12 cellular contexts compared by ENCODE assay signal in the genomic region with DNA sequence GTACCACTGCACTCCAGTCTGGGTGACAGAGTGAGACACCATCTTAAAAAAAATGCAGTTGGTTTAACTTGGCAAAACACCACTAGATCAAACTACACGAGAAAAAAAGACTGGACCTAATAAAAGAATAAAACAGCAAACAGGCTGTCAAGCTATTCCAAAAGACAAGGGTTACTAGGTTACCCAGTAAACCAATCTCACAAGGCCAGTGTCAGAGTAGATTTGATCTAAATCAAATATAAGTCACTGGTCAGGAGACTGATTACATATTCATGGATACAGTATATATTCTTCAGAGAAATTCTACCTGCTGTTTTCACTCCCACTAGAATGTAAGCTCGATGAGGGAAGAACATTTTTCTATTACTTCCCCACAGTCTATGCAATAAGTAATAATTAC. TPM values are rescaled to one million over a fixed set of nuclear protein-coding genes. Genes with fewer than 3 reads are reported as not detected.
A peak's percentile ranks its signal among the peaks of the same experiment; 100 is the strongest.
DNase-seq lines count a peak whose midpoint lies in the region; ATAC-seq, FAIRE-seq and TF ChIP-seq lines count a peak whose summit lies in the region.
"Had no signal": no experiment of that assay in that cellular context is flagged by ENCODE, and none has a peak within 500 bp of the region (broad histone marks: within the 10 kb centered on the region; RNA-seq: fewer than 3 reads in every experiment).

No MANE protein-coding gene starts in this region.

- DNase-seq in GM23248 (peak; percentile 7), PC-3 (peak; percentile 65), endothelial cell of umbilical vein (ENCODE audit: low read depth, low spot score) (no peak), osteoblast (ENCODE audit: insufficient read length, low spot score, missing footprints) (no peak), sigmoid colon (no peak), NCI-H2081 (lab: John Stamatoyannopoulos, UW) (no peak)
- DNase-seq: DMS 273 treated with DMSO at 0.1 percent for 48 hours, right cardiac atrium had no signal

- H3K4me3 ChIP-seq in GM23248 (peak overlapping the region; percentile 99), PC-3 (ENCODE audit: low read length) (peak overlapping the region; percentile 77), endothelial cell of umbilical vein (replicated peaks in 1 of 3; ENCODE audit: insufficient read depth in 1 of 3, low read depth in 1 of 3, low read length in 3 of 3) (peak overlapping the region in 1 of 3 experiments; percentile 97), osteoblast (ENCODE audit: insufficient read depth, low read length) (no peak overlapping the region), sigmoid colon (no peak overlapping the region)
- H3K4me3 ChIP-seq: thoracic aorta had no signal

- ATAC-seq in PC-3 (peak; percentile 15), GM18520 (IDR thresholded peaks at IDR 0.05; ENCODE audit: unreplicated experiment) (no peak)
- ATAC-seq: right cardiac atrium, WTC11 had no signal

- H4K20me1 ChIP-seq in GM23248 (ENCODE audit: insufficient read depth) (no peaks in the 10 kb centered on the region; the same call in 1 of the 2 replicates), PC-3 (ENCODE audit: low read length) (peaks cover 34% of the 10 kb centered on the region), endothelial cell of umbilical vein (replicated peaks; ENCODE audit: control insufficient read depth, extremely low read depth, insufficient read depth, low read length) (no peaks in the 10 kb centered on the region), osteoblast (ENCODE audit: insufficient read depth, low read length) (peaks cover 6% of the 10 kb centered on the region)

- TF ChIP-seq EP300 in sigmoid colon (IDR thresholded peaks at IDR 0.05): no peak

- H3K36me3 ChIP-seq in GM23248 (ENCODE audit: low read depth) (peaks cover 16% of the 10 kb centered on the region), PC-3 (ENCODE audit: low read depth, low read length) (peaks cover 29% of the 10 kb centered on the region), endothelial cell of umbilical vein (ENCODE audit: control insufficient read depth in 2 of 2, extremely low read depth in 1 of 2, insufficient read depth in 2 of 2, low read length in 2 of 2) (peaks cover 2 to 4% of the 10 kb centered on the region in 2 experiments), osteoblast (ENCODE audit: insufficient read depth, low read length) (peaks cover 25% of the 10 kb centered on the region), sigmoid colon (peaks cover 0 to 30% (median 11%) of the 10 kb centered on the region in 4 donors)

- peaks cover 35% of the 10 kb centered on the region for H3K4me1 ChIP-seq in GM23248 (ENCODE audit: insufficient read depth)
- peaks cover 32% of the 10 kb centered on the region for H3K4me1 ChIP-seq in PC-3 (ENCODE audit: insufficient read depth, low read length)
- peaks cover 35% of the 10 kb centered on the region for H3K4me1 ChIP-seq in endothelial cell of umbilical vein (ENCODE audit: control insufficient read depth, extremely low read depth, insufficient read depth, low read length)
- peaks cover 27% of the 10 kb centered on the region for H3K4me1 ChIP-seq in osteoblast (ENCODE audit: insufficient read depth, low read length)
- peaks cover 4 to 54% (median 41%) of the 10 kb centered on the region in 4 donors for H3K4me1 ChIP-seq in sigmoid colon

- FAIRE-seq in endothelial cell of umbilical vein (lab: Jason Lieb, UNC): no peak
- FAIRE-seq: bronchial epithelial cell had no signal

- H3F3A ChIP-seq in GM23248 (ENCODE audit: insufficient read depth) (peaks cover 33% of the 10 kb centered on the region), PC-3 (ENCODE audit: low read length, unreplicated experiment) (no peaks in the 10 kb centered on the region)

- no peaks in the 10 kb centered on the region for H3K9me1 ChIP-seq in endothelial cell of umbilical vein (replicated peaks; ENCODE audit: control insufficient read depth, extremely low read depth, insufficient read depth, low read length)

- BruUV-seq in PC-3 (replicated peaks; lab: Mats Ljungman, UMichigan) (no TSS peak), endothelial cell of umbilical vein (replicated peaks; lab: Mats Ljungman, UMichigan) (no TSS peak)

- no peaks in the 10 kb centered on the region for H3K9me3 ChIP-seq in GM23248 (ENCODE audit: low read depth)
- no peaks in the 10 kb centered on the region for H3K9me3 ChIP-seq in PC-3 (ENCODE audit: low read length)
- H3K9me3 ChIP-seq in endothelial cell of umbilical vein (replicated peaks; ENCODE audit: control insufficient read depth, insufficient read depth, low read length): no peaks in the 10 kb centered on the region
- no peaks in the 10 kb centered on the region for H3K9me3 ChIP-seq in osteoblast (ENCODE audit: low read depth, low read length)
- H3K9me3 ChIP-seq in sigmoid colon: no peaks in the 10 kb centered on the region
- H3K9me3 ChIP-seq: thoracic aorta had no signal

- H3K9ac ChIP-seq in GM23248: peak overlapping the region; percentile 97; the same call in 1 of the 2 replicates
- peak overlapping the region; percentile 61 for H3K9ac ChIP-seq in PC-3 (ENCODE audit: low read length)
- no peak overlapping the region for H3K9ac ChIP-seq in endothelial cell of umbilical vein (replicated peaks; ENCODE audit: extremely low read depth, insufficient read depth, low read length)

- H3K27me3 ChIP-seq in GM23248 (replicated peaks; ENCODE audit: insufficient read depth) (no peaks in the 10 kb centered on the region), PC-3 (ENCODE audit: low read length) (no peaks in the 10 kb centered on the region), endothelial cell of umbilical vein (ENCODE audit: control insufficient read depth in 2 of 2, insufficient read depth in 2 of 2, low read length in 2 of 2) (no peaks in the 10 kb centered on the region), osteoblast (ENCODE audit: insufficient read depth, low read length) (no peaks in the 10 kb centered on the region), sigmoid colon (no peaks in the 10 kb centered on the region)

- WGBS in GM23248 (ENCODE audit: low coverage in 1 of 2, low lambda C conversion rate in 2 of 2, missing lambda C conversion rate in 2 of 2), 2 experiments: 46 to 50% methylated on average over 2 of the region's 2 CpGs
- WGBS in sigmoid colon, 2 donors: 11 to 36% methylated on average over 2 of the region's 2 CpGs

- in situ Hi-C loops in GM23248 (cut with MboI): no loop called here

- no peaks in the 10 kb centered on the region for H3K9me2 ChIP-seq in GM23248 (ENCODE audit: insufficient read depth)
- H3K9me2 ChIP-seq in PC-3 (replicated peaks; ENCODE audit: low read length): no peaks in the 10 kb centered on the region

- TF ChIP-seq CTCF in PC-3 (conservative IDR thresholded peaks at IDR 0.05; ENCODE audit: low read depth, low read length): no peak
- TF ChIP-seq CTCF in endothelial cell of umbilical vein (IDR thresholded peaks at IDR 0.05; ENCODE audit: extremely low read depth in 1 of 2, insufficient read depth in 1 of 2, low read depth in 1 of 2, low read length in 2 of 2): no peak
- no peak for TF ChIP-seq CTCF in osteoblast (IDR thresholded peaks at IDR 0.05; ENCODE audit: extremely low read depth, low read depth, low read length)
- TF ChIP-seq CTCF in sigmoid colon (IDR thresholded peaks at IDR 0.05): no peak

- dilution Hi-C loops in endothelial cell of umbilical vein (cut with MboI; ENCODE audit: extremely low pct_ligation_motif_present, low sequenced_read_pairs): no loop called here

- POLR2A ChIA-PET in PC-3 (lab: Charles Lee; ENCODE audit: unreplicated experiment) (interaction anchor here (0.8 kb wide), 1 partner anchor 43 kb away, joined by 4 read pairs; no protein-coding TSS in a partner anchor), endothelial cell of umbilical vein (lab: Charles Lee) (no interaction called here)

- peak overlapping the region; percentile 100 for H3K27ac ChIP-seq in GM23248
- peak overlapping the region; percentile 94 for H3K27ac ChIP-seq in PC-3 (ENCODE audit: low read length)
- no peak overlapping the region for H3K27ac ChIP-seq in endothelial cell of umbilical vein (ENCODE audit: insufficient read depth, low read depth, low read length)
- H3K27ac ChIP-seq in osteoblast (ENCODE audit: low read depth, low read length): no peak overlapping the region
- peak overlapping the region in 2 of 4 donors; percentile 94 to 98 for H3K27ac ChIP-seq in sigmoid colon
- H3K27ac ChIP-seq: thoracic aorta had no signal

- CTCF ChIA-PET in PC-3 (lab: Charles Lee) (interaction anchor here (0.6 kb wide), 1 partner anchor 43 kb away, joined by 4 read pairs; no protein-coding TSS in a partner anchor), endothelial cell of umbilical vein (lab: Charles Lee) (interaction anchor here (0.9 to 1.5 kb wide), 2 partner anchors 25 to 115 kb away, joined by 3 to 5 read pairs; no protein-coding TSS in a partner anchor)

- H2AFZ ChIP-seq in GM23248 (no peak overlapping the region), PC-3 (ENCODE audit: low read length) (no peak overlapping the region), endothelial cell of umbilical vein (ENCODE audit: low read depth, low read length) (no peak overlapping the region), osteoblast (ENCODE audit: low read length) (no peak overlapping the region)

- intact Hi-C loops in PC-3 (cut with micrococcal nuclease) (loop anchor here (2.0 to 5.0 kb wide), 3 partner anchors 52 to 117 kb away; no protein-coding TSS in a partner anchor), endothelial cell of umbilical vein (cut with micrococcal nuclease) (loop anchor here (5.0 kb wide), 2 partner anchors 202 to 222 kb away; a partner anchor contains a TSS), sigmoid colon (cut with DNase I) (loop anchor here (5.0 kb wide), 1 partner anchor 63 kb away; a partner anchor contains a TSS)

- H3K4me2 ChIP-seq in GM23248 (ENCODE audit: unreplicated experiment): peak overlapping the region; percentile 99
- peak overlapping the region; percentile 96 for H3K4me2 ChIP-seq in PC-3 (ENCODE audit: low read length)
- peak overlapping the region; percentile 100 for H3K4me2 ChIP-seq in endothelial cell of umbilical vein (ENCODE audit: insufficient read depth, low read length)
- H3K4me2 ChIP-seq in osteoblast (ENCODE audit: insufficient read depth, low read length): peak overlapping the region; percentile 93

- H3K79me2 ChIP-seq in GM23248 (ENCODE audit: insufficient read depth) (peaks cover 83% of the 10 kb centered on the region), PC-3 (ENCODE audit: low read length) (peaks cover 70% of the 10 kb centered on the region), endothelial cell of umbilical vein (ENCODE audit: control insufficient read depth, insufficient read depth, low read length) (peaks cover 58% of the 10 kb centered on the region), osteoblast (ENCODE audit: insufficient read depth, low read length) (peaks cover 74% of the 10 kb centered on the region)

- TF ChIP-seq POLR2A in endothelial cell of umbilical vein (IDR thresholded peaks at IDR 0.05; ENCODE audit: low read depth, low read length) (no peak), sigmoid colon (IDR thresholded peaks at IDR 0.05) (no peak)

RNA-seq across cellular contexts. Expression of a gene that starts 2.5 kb away (rescaled TPM):
- 21.4 and 23.3 TPM in 2 replicates for total RNA-seq in GM23248 (2014; rRNA removed; shearing (Covaris generic))
- 18.9 and 26.8 TPM in 2 replicates for polyA plus RNA-seq in GM23248 (2016; fragmentation: Nextera tagmentation; extraction: Ambion mirVana)
- total RNA-seq in PC-3 (2014; rRNA removed): 8.2 and 12.4 TPM in 2 replicates
- total RNA-seq in endothelial cell of umbilical vein: 17.8 and 20.0 TPM in 2 replicates
- 8.5 and 8.7 TPM in 2 replicates for polyA plus RNA-seq in endothelial cell of umbilical vein
- 7.2 and 8.7 TPM in 2 replicates for polyA plus RNA-seq in endothelial cell of umbilical vein (2011; cell fraction: cytosol; rRNA removed)
- polyA plus RNA-seq in endothelial cell of umbilical vein (2011; cell fraction: nucleus; rRNA removed): 27.3 and 28.4 TPM in 2 replicates
- polyA plus RNA-seq in endothelial cell of umbilical vein (2012): 12.7 and 15.8 TPM in 2 replicates
- 12.6 and 18.4 TPM in 2 replicates for polyA minus RNA-seq in endothelial cell of umbilical vein
- 12.3 TPM for polyA minus RNA-seq in endothelial cell of umbilical vein (2011; cell fraction: cytosol; rRNA and poly(A)+ RNA removed)
- polyA minus RNA-seq in endothelial cell of umbilical vein (2011; cell fraction: nucleus; rRNA and poly(A)+ RNA removed): 24.9 and 32.0 TPM in 2 replicates
- 21.0 and 24.2 TPM in 2 replicates for total RNA-seq in osteoblast
- 10 to 100 TPM; 18.9 to 34.1 (median 22.9) TPM for total RNA-seq in sigmoid colon
- 10 to 100 TPM in 2 of 3 donors, 1 to 10 TPM in 1; 9.0 to 19.9 (median 16.8) TPM for polyA plus RNA-seq in sigmoid colon

RNA-seq across cellular contexts. Expression of a gene that starts 2.7 kb away (rescaled TPM):
- 64.6 and 83.2 TPM in 2 replicates for total RNA-seq in GM23248 (2014; rRNA removed; shearing (Covaris generic))
- 63.8 and 66.1 TPM in 2 replicates for polyA plus RNA-seq in GM23248 (2016; fragmentation: Nextera tagmentation; extraction: Ambion mirVana)
- total RNA-seq in PC-3 (2014; rRNA removed): 55.8 and 56.3 TPM in 2 replicates
- total RNA-seq in endothelial cell of umbilical vein: 41.1 and 45.5 TPM in 2 replicates
- 17.7 and 22.3 TPM in 2 replicates for polyA plus RNA-seq in endothelial cell of umbilical vein
- polyA plus RNA-seq in endothelial cell of umbilical vein (2011; cell fraction: cytosol; rRNA removed): 17.9 and 18.6 TPM in 2 replicates
- 31.8 and 46.4 TPM in 2 replicates for polyA plus RNA-seq in endothelial cell of umbilical vein (2011; cell fraction: nucleus; rRNA removed)
- 22.2 and 27.7 TPM in 2 replicates for polyA plus RNA-seq in endothelial cell of umbilical vein (2012)
- polyA minus RNA-seq in endothelial cell of umbilical vein: 45.6 and 47.3 TPM in 2 replicates
- polyA minus RNA-seq in endothelial cell of umbilical vein (2011; cell fraction: cytosol; rRNA and poly(A)+ RNA removed): 36.8 TPM
- polyA minus RNA-seq in endothelial cell of umbilical vein (2011; cell fraction: nucleus; rRNA and poly(A)+ RNA removed): 41.9 and 53.4 TPM in 2 replicates
- 85.8 and 88.4 TPM in 2 replicates for total RNA-seq in osteoblast
- 10 to 100 TPM; 32.7 to 45.3 (median 42.6) TPM for total RNA-seq in sigmoid colon
- 10 to 100 TPM in 2 of 3 donors, 1 to 10 TPM in 1; 9.6 to 44.7 (median 18.3) TPM for polyA plus RNA-seq in sigmoid colon

Comparison
In these comparisons a context has a peak if more than half of its experiments do, and no peak if none do; other contexts are left out.
1. DNase-seq: peak in GM23248 (single experiment) and PC-3 (single experiment); none in endothelial cell of umbilical vein (single experiment), osteoblast (single experiment), sigmoid colon (single experiment) and NCI-H2081 (0 of 2).
2. H3K27ac ChIP-seq: peak in GM23248 (single experiment) and PC-3 (single experiment); none in endothelial cell of umbilical vein (single experiment) and osteoblast (single experiment).
3. H3K4me3 ChIP-seq: peak in GM23248 (single experiment) and PC-3 (single experiment); none in osteoblast (single experiment) and sigmoid colon (0 of 4).
4. Peak in every context shown above with its lines, with median percentiles within 50 percentile points of each other: H3K4me2 ChIP-seq.